Comparison of ENCODE assay signal across 30 cellular contexts in the genomic region with DNA sequence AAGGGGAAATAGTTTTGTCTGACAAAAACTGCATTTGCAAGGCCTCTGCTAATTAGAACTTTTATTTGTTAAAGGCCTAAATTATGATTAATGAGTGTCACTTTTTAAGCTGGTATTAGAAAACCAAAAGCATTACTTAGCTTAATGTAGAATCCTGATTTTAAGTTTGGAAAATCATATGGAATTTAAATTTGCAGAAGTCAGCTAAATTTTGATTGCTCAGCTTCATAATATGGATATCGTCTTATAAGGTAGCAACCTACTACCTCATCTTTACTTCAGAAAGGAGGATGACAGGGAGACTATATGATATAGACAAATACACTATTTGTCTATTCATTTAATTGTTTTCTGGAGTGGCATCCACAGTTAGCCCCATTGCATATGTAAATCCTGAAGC.
"Had no signal": no experiment of that assay in that cellular context is flagged by ENCODE, and none has a peak within 500 bp of the region (broad histone marks: within the 10 kb centered on the region; RNA-seq: fewer than 3 reads in every experiment).

No MANE protein-coding gene starts in this region.

- H3K4me1 ChIP-seq: psoas muscle, spleen, testis had no signal

- H3K4me3 ChIP-seq: coronary artery, esophagus squamous epithelium, lung, psoas muscle, skin epidermis, spleen, testis, tibial artery, upper lobe of left lung had no signal

- H3K27me3 Mint-ChIP-seq: memory B cell; naive thymus-derived CD4-positive, alpha-beta T cell; stimulated activated memory B cell treated with anti-CD40 and anti-IgM and Interleukin-4, amounts not matched to agents 10 μg/mL and 1 μg/mL and 100 μg/mL, for 72 hours had no signal

- H3K9me3 Mint-ChIP-seq: immature natural killer cell; memory B cell; naive thymus-derived CD4-positive, alpha-beta T cell; nephron; stimulated activated memory B cell treated with anti-CD40 and anti-IgM and Interleukin-4, amounts not matched to agents 10 μg/mL and 1 μg/mL and 100 μg/mL, for 72 hours had no signal

- DNase-seq: dermis blood vessel endothelial cell; effector memory CD4-positive, alpha-beta T cell; erythroblast; esophagus squamous epithelium; foreskin melanocyte; hypothalamus; immature natural killer cell; midbrain; naive thymus-derived CD4-positive, alpha-beta T cell; nucleus accumbens; posterior cingulate gyrus; psoas muscle; right cardiac atrium; spleen; stimulated activated CD4-positive, alpha-beta T cell treated with anti-CD3 and anti-CD28 coated beads, Interleukin-4, amount 100 ng/mL, for 4 hours; stimulated activated naive CD8-positive, alpha-beta T cell treated with anti-CD3 and anti-CD28 coated beads, Interleukin-15, Interleukin-2, amounts not matched to agents 100 U/mL and 50 U/mL, for 24 hours; substantia nigra; testis; tibial artery; upper lobe of left lung had no signal

- H3K27ac Mint-ChIP-seq: memory B cell; naive thymus-derived CD4-positive, alpha-beta T cell; nephron; stimulated activated memory B cell treated with anti-CD40 and anti-IgM and Interleukin-4, amounts not matched to agents 10 μg/mL and 1 μg/mL and 100 μg/mL, for 72 hours had no signal

- H3K4me1 Mint-ChIP-seq: immature natural killer cell; memory B cell; nephron; stimulated activated memory B cell treated with anti-CD40 and anti-IgM and Interleukin-4, amounts not matched to agents 10 μg/mL and 1 μg/mL and 100 μg/mL, for 72 hours had no signal

- H3K4me3 Mint-ChIP-seq: immature natural killer cell; memory B cell; naive thymus-derived CD4-positive, alpha-beta T cell; nephron; stimulated activated memory B cell treated with anti-CD40 and anti-IgM and Interleukin-4, amounts not matched to agents 10 μg/mL and 1 μg/mL and 100 μg/mL, for 72 hours had no signal

- ATAC-seq: left lobe of liver; naive thymus-derived CD4-positive, alpha-beta T cell; psoas muscle; right cardiac atrium; stimulated activated memory B cell treated with anti-CD40 and anti-IgM and Interleukin-4, amounts not matched to agents 10 μg/mL and 1 μg/mL and 100 μg/mL, for 72 hours; stimulated activated naive CD8-positive, alpha-beta T cell treated with anti-CD3 and anti-CD28 coated beads, Interleukin-15, Interleukin-2, amounts not matched to agents 100 U/mL and 50 U/mL, for 24 hours had no signal

- H3K27me3 ChIP-seq: esophagus squamous epithelium, spleen, testis, tibial artery, upper lobe of left lung had no signal

- H3K27ac ChIP-seq: coronary artery, esophagus squamous epithelium, psoas muscle, skin epidermis, spleen, testis, tibial artery, upper lobe of left lung had no signal

- H3K9me3 ChIP-seq: esophagus squamous epithelium, psoas muscle, spleen, testis, tibial artery, upper lobe of left lung had no signal

- FAIRE-seq: endothelial cell of umbilical vein, keratinocyte, urothelium cell line had no signal
